8 cellular contexts compared by ENCODE assay signal in the genomic region with DNA sequence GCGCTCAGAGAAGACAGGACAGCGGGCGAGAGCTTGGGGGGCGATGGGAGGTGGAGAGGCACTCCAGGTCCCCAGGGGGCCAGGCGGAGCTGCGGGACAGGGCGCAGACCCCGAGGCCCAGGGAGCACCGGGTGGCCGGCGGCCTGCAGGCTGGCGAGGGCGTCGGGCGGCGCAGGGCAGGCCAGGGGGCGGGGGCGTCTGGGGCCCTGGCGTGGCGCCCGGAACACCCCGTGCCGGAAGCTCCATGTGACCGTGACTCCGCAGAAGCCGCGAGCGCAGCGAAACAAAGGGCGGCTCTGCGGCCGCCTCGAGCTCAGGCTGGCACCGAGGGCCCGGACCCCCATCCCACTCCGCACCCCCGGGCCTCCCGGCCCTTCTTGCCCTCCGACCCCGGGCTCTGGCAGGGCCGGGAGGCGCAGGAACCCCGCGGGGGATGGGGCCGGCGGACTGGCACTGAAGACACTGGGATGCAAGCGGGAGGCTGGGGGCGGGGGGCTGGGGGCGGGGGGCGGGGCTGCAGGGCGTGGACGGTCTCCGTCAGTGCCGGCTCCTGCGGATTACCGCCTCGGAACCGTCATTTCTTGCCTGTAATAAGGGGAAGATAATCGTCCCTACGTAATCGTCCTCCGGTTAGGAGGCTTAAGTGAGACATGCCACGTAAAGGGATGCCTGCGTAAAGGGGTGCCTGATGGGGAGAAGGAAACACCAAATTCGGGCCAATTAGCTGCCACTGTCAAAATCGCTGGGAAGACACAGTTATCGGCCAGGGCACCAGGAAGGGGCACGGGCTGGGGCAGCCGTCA.
DNase-seq lines count a peak whose midpoint lies in the region; ATAC-seq and TF ChIP-seq lines count a peak whose summit lies in the region.

No MANE protein-coding gene starts in this region.

- DNase-seq in NCI-H1694 treated with DMSO at 0.1 percent for 48 hours (lab: John Stamatoyannopoulos, UW): peak; percentile 78
- DNase-seq in cardiac fibroblast (ENCODE audit: low read depth in 2 of 2): peak; percentile 84 to 93
- DNase-seq in iris pigment epithelial cell (ENCODE audit: low read depth): peak; percentile 89
- peak; percentile 46 to 71 (median 53) for DNase-seq in stimulated activated CD4-positive, alpha-beta T cell treated with anti-CD3 and anti-CD28 coated beads, Interleukin-12 subunit alpha, Interleukin-12 subunit beta, amount 100 ng/mL, for 48 hours (ENCODE audit: low read depth in 2 of 3, low spot score in 1 of 3)
- DNase-seq in 8988T: no peak

- H3K4me3 ChIP-seq in WI38 (ENCODE audit: low read depth, low read length) (peak overlapping the region; percentile 11), cardiac fibroblast (replicated peaks in 1 of 2; ENCODE audit: low read depth in 2 of 2, low read length in 2 of 2) (peak overlapping the region in 1 of 2 donors; percentile 37)

- TF ChIP-seq POLR2A in GM15510 (IDR thresholded peaks at IDR 0.05; ENCODE audit: borderline replicate concordance, extremely low read depth, insufficient read length): peak; percentile 66

- ATAC-seq in HG02623 (IDR thresholded peaks at IDR 0.05; ENCODE audit: unreplicated experiment): peak; percentile 85

- TF ChIP-seq CTCF in WI38 (IDR thresholded peaks at IDR 0.05; ENCODE audit: low read depth, low read length) (no peak), cardiac fibroblast (IDR thresholded peaks at IDR 0.05; ENCODE audit: low read depth, low read length) (no peak)
